1 cellular context compared by ENCODE assay signal in the genomic region with DNA sequence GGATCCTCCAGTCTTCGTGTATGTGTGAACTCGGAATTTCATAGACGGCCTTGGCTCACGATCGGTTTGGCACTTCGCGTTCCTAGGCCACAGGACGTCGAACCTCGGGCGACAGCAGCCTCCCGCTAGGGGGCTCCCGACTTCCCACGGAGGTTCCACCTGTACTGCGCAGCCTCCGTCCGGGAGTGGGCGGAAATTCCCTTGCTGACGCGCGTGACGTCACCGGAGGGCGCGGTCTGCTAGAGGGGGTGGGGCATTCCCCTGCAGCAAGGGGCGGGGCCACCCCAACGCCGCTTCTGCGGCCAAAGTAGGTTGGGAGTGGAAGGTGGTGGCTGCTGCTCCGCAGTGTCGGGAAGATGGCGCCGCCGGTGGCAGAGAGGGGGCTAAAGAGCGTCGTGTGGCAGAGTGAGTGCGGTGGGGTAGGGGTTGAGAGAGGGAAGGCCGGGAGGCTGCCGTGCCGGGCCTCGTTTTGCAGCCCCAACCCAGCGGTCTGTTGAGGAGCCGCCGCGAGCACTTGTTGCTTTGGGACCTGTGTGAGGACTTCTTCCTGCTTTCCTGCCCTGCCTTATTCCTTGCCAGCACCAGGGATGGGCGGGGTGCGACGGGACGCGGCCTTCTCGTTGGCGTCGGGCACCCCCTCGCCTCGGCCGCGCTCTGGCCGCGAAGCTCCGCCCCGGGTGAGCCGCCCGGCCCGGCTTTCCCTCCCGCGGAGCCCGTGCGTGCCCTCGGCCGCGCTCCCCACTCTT.
TF ChIP-seq lines count a peak whose summit lies in the region.

A gene with protein sequence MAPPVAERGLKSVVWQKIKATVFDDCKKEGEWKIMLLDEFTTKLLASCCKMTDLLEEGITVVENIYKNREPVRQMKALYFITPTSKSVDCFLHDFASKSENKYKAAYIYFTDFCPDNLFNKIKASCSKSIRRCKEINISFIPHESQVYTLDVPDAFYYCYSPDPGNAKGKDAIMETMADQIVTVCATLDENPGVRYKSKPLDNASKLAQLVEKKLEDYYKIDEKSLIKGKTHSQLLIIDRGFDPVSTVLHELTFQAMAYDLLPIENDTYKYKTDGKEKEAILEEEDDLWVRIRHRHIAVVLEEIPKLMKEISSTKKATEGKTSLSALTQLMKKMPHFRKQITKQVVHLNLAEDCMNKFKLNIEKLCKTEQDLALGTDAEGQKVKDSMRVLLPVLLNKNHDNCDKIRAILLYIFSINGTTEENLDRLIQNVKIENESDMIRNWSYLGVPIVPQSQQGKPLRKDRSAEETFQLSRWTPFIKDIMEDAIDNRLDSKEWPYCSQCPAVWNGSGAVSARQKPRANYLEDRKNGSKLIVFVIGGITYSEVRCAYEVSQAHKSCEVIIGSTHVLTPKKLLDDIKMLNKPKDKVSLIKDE (plus strand): TSS at position 293 of the 746 bp plus-strand sequence. CDS start 64 bp downstream, at position 357.

TF ChIP-seq in HepG2, 621 proteins besides CTCF, POLR2A, EP300 and RAD21 (continued from another document and continues in another):
- 0 out of 2 replicates have a peak, but pooled peaks have one; percentile 35 for TF ChIP-seq CREBL2 (CRISPR knock-in tag; IDR thresholded peaks at IDR 0.05; ENCODE audit: borderline replicate concordance)
- no peak for TF ChIP-seq NCOA5 (CRISPR knock-in tag; IDR thresholded peaks at IDR 0.05)
- TF ChIP-seq CCDC6 (CRISPR knock-in tag; IDR thresholded peaks at IDR 0.05) = no peak
- TF ChIP-seq ZNF780A (CRISPR knock-in tag; IDR thresholded peaks at IDR 0.05) = no peak
- no peak for TF ChIP-seq ZNF101 (CRISPR knock-in tag; IDR thresholded peaks at IDR 0.05; ENCODE audit: borderline replicate concordance, low read depth)
- TF ChIP-seq ZNF451 (CRISPR knock-in tag; IDR thresholded peaks at IDR 0.05) = 0 out of 2 replicates have a peak, but pooled peaks have one; percentile 20
- TF ChIP-seq ZNF367 (CRISPR knock-in tag; IDR thresholded peaks at IDR 0.05; ENCODE audit: borderline replicate concordance) = peak; percentile 77; the same call in 1 of the 2 replicates
- TF ChIP-seq ZNF709 (CRISPR knock-in tag; IDR thresholded peaks at IDR 0.05) = no peak
- 0 out of 2 replicates have a peak, but pooled peaks have one; percentile 36 for TF ChIP-seq ZNF275 (CRISPR knock-in tag; IDR thresholded peaks at IDR 0.05; ENCODE audit: borderline replicate concordance)
- no peak for TF ChIP-seq ZNF775 (CRISPR knock-in tag; IDR thresholded peaks at IDR 0.05; ENCODE audit: borderline replicate concordance)
- TF ChIP-seq GABPA (IDR thresholded peaks at IDR 0.05; ENCODE audit: low read depth, low read length) = peak; percentile 41; the same call in 1 of the 2 replicates
- TF ChIP-seq GABPA (CRISPR knock-in tag; IDR thresholded peaks at IDR 0.05; ENCODE audit: low read depth) = peak; percentile 82
- TF ChIP-seq RFX3 (CRISPR knock-in tag; IDR thresholded peaks at IDR 0.05) = 0 out of 2 replicates have a peak, but pooled peaks have one; percentile 28
- peak; percentile 86; the same call in 1 of the 2 replicates for TF ChIP-seq ZNF614 (CRISPR knock-in tag; IDR thresholded peaks at IDR 0.05; ENCODE audit: borderline replicate concordance)
- TF ChIP-seq GZF1 (CRISPR knock-in tag; IDR thresholded peaks at IDR 0.05) = no peak
- no peak for TF ChIP-seq IRF1 (CRISPR knock-in tag; IDR thresholded peaks at IDR 0.05; ENCODE audit: low read depth)
- no peak for TF ChIP-seq ZNF879 (CRISPR knock-in tag; IDR thresholded peaks at IDR 0.05)
- TF ChIP-seq FOXK1 (CRISPR knock-in tag; IDR thresholded peaks at IDR 0.05; ENCODE audit: borderline replicate concordance, low read depth) = peak; percentile 59; the same call in 1 of the 2 replicates
- TF ChIP-seq, protein P1, sequence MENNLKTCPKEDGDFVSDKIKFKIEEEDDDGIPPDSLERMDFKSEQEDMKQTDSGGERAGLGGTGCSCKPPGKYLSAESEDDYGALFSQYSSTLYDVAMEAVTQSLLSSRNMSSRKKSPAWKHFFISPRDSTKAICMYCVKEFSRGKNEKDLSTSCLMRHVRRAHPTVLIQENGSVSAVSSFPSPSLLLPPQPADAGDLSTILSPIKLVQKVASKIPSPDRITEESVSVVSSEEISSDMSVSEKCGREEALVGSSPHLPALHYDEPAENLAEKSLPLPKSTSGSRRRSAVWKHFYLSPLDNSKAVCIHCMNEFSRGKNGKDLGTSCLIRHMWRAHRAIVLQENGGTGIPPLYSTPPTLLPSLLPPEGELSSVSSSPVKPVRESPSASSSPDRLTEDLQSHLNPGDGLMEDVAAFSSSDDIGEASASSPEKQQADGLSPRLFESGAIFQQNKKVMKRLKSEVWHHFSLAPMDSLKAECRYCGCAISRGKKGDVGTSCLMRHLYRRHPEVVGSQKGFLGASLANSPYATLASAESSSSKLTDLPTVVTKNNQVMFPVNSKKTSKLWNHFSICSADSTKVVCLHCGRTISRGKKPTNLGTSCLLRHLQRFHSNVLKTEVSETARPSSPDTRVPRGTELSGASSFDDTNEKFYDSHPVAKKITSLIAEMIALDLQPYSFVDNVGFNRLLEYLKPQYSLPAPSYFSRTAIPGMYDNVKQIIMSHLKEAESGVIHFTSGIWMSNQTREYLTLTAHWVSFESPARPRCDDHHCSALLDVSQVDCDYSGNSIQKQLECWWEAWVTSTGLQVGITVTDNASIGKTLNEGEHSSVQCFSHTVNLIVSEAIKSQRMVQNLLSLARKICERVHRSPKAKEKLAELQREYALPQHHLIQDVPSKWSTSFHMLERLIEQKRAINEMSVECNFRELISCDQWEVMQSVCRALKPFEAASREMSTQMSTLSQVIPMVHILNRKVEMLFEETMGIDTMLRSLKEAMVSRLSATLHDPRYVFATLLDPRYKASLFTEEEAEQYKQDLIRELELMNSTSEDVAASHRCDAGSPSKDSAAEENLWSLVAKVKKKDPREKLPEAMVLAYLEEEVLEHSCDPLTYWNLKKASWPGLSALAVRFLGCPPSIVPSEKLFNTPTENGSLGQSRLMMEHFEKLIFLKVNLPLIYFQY (CRISPR knock-in tag; IDR thresholded peaks at IDR 0.05; ENCODE audit: borderline replicate concordance) = no peak
- no peak; the same call in 1 of the 2 replicates for TF ChIP-seq ZC3H4 (CRISPR knock-in tag; IDR thresholded peaks at IDR 0.05; ENCODE audit: borderline replicate concordance)
- TF ChIP-seq SP1 (IDR thresholded peaks at IDR 0.05) = no peak
- peak; percentile 87 for TF ChIP-seq SP1 (CRISPR knock-in tag; IDR thresholded peaks at IDR 0.05)
- TF ChIP-seq ELF1 (CRISPR knock-in tag; IDR thresholded peaks at IDR 0.05) = peak; percentile 79
- TF ChIP-seq ZNF597 (CRISPR knock-in tag; IDR thresholded peaks at IDR 0.05) = no peak; the same call in 1 of the 2 replicates
- TF ChIP-seq SIX1 (CRISPR knock-in tag; IDR thresholded peaks at IDR 0.05; ENCODE audit: borderline replicate concordance) = no peak
- 0 out of 3 replicates have a peak, but pooled peaks have one; percentile 54 for TF ChIP-seq MXI1 (IDR thresholded peaks at IDR 0.05; ENCODE audit: borderline replicate concordance, low read depth, low read length)
- TF ChIP-seq NFYC (CRISPR knock-in tag; IDR thresholded peaks at IDR 0.05) = peak; percentile 23; the same call in 1 of the 2 replicates
- no peak for TF ChIP-seq WIZ (CRISPR knock-in tag; IDR thresholded peaks at IDR 0.05)
- TF ChIP-seq ZFP36 (IDR thresholded peaks at IDR 0.05; ENCODE audit: borderline replicate concordance, low read depth, low read length, partially characterized antibody) = no peak
- TF ChIP-seq ATF7-NPFF (CRISPR knock-in tag; IDR thresholded peaks at IDR 0.05; ENCODE audit: low read depth) = peak; percentile 61
- no peak for TF ChIP-seq ZNF569 (CRISPR knock-in tag; IDR thresholded peaks at IDR 0.05; ENCODE audit: borderline replicate concordance)
- TF ChIP-seq RARA (CRISPR knock-in tag; IDR thresholded peaks at IDR 0.05) = peak; percentile 43; the same call in 1 of the 2 replicates
- TF ChIP-seq CEBPB (IDR thresholded peaks at IDR 0.05; ENCODE audit: borderline replicate concordance, low read depth, low read length) = no peak
- TF ChIP-seq PHF21A (CRISPR knock-in tag; IDR thresholded peaks at IDR 0.05) = no peak
- peak; percentile 22; the same call in 1 of the 2 replicates for TF ChIP-seq BRCA1 (CRISPR knock-in tag; IDR thresholded peaks at IDR 0.05)
- TF ChIP-seq HES4 (CRISPR knock-in tag; IDR thresholded peaks at IDR 0.05; ENCODE audit: borderline replicate concordance) = peak; percentile 79; the same call in 1 of the 2 replicates
- TF ChIP-seq, protein P2, sequence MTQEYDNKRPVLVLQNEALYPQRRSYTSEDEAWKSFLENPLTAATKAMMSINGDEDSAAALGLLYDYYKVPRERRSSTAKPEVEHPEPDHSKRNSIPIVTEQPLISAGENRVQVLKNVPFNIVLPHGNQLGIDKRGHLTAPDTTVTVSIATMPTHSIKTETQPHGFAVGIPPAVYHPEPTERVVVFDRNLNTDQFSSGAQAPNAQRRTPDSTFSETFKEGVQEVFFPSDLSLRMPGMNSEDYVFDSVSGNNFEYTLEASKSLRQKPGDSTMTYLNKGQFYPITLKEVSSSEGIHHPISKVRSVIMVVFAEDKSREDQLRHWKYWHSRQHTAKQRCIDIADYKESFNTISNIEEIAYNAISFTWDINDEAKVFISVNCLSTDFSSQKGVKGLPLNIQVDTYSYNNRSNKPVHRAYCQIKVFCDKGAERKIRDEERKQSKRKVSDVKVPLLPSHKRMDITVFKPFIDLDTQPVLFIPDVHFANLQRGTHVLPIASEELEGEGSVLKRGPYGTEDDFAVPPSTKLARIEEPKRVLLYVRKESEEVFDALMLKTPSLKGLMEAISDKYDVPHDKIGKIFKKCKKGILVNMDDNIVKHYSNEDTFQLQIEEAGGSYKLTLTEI (CRISPR knock-in tag; conservative IDR thresholded peaks at IDR 0.05) = no peak
- TF ChIP-seq, protein P3, sequence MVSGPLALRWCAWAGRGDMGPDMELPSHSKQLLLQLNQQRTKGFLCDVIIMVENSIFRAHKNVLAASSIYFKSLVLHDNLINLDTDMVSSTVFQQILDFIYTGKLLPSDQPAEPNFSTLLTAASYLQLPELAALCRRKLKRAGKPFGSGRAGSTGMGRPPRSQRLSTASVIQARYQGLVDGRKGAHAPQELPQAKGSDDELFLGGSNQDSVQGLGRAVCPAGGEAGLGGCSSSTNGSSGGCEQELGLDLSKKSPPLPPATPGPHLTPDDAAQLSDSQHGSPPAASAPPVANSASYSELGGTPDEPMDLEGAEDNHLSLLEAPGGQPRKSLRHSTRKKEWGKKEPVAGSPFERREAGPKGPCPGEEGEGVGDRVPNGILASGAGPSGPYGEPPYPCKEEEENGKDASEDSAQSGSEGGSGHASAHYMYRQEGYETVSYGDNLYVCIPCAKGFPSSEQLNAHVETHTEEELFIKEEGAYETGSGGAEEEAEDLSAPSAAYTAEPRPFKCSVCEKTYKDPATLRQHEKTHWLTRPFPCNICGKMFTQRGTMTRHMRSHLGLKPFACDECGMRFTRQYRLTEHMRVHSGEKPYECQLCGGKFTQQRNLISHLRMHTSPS (CRISPR knock-in tag; IDR thresholded peaks at IDR 0.05; ENCODE audit: low read depth) = no peak
- TF ChIP-seq RFXAP (CRISPR knock-in tag; IDR thresholded peaks at IDR 0.05; ENCODE audit: borderline replicate concordance) = peak; percentile 82; the same call in 1 of the 2 replicates
- 0 out of 2 replicates have a peak, but pooled peaks have one; percentile 14 for TF ChIP-seq ZNF138 (CRISPR knock-in tag; IDR thresholded peaks at IDR 0.05; ENCODE audit: low read depth)
- TF ChIP-seq KDM3A (CRISPR knock-in tag; IDR thresholded peaks at IDR 0.05; ENCODE audit: low read depth) = peak; percentile 72; the same call in 1 of the 2 replicates
- peak; percentile 51 for TF ChIP-seq JARID2 (CRISPR knock-in tag; IDR thresholded peaks at IDR 0.05; ENCODE audit: insufficient replicate concordance)
- peak; percentile 85 to 88; a peak in 3 of 4 replicates for TF ChIP-seq HMGXB4 (CRISPR knock-in tag; IDR thresholded peaks at IDR 0.05; ENCODE audit: borderline replicate concordance in 1 of 2, low read depth in 1 of 2)
